ENCODE assay signal across 18 cellular contexts in genomic region chr11:129767827-129768226, GRCh38. TPM values are rescaled to one million over a fixed set of nuclear protein-coding genes. Genes with fewer than 3 reads are reported as not detected.
DNase-seq lines count a peak whose midpoint lies in the region; FAIRE-seq and TF ChIP-seq lines count a peak whose summit lies in the region.
"Had no signal": no experiment of that assay in that cellular context is flagged by ENCODE, and none has a peak within 500 bp of the region (broad histone marks: within the 10 kb centered on the region; RNA-seq: fewer than 3 reads in every experiment).

No MANE protein-coding gene starts in this region.

- H3K4me3 ChIP-seq in H1 (ENCODE audit: extremely low read depth in 1 of 4, insufficient read depth in 2 of 4, low read depth in 3 of 4, low read length in 4 of 4) (no peak overlapping the region), small intestine (ENCODE audit: low read depth in 1 of 2, low read length in 2 of 2) (no peak overlapping the region)
- H3K4me3 ChIP-seq: BLaER1, GM23248 had no signal

- H2BK120ac ChIP-seq in H1 (replicated peaks; ENCODE audit: low read depth, low read length), result no peak overlapping the region

- FAIRE-seq in H1 (lab: Jason Lieb, UNC), result peak; percentile 60
- no peak for FAIRE-seq in small intestine (lab: Jason Lieb, UNC)
- FAIRE-seq: H54 had no signal

- TF ChIP-seq POLR2A in H1 (IDR thresholded peaks at IDR 0.05; ENCODE audit: control extremely low read depth in 1 of 2, low read depth in 2 of 2, low read length in 2 of 2), result no peak

- WGBS in H1 (ENCODE audit: extremely low coverage in 1 of 2, insufficient coverage in 1 of 2, insufficient read length in 1 of 2, insufficient replicate concordance in 2 of 2, low coverage in 1 of 2, low lambda C conversion rate in 2 of 2, missing lambda C conversion rate in 1 of 2), 2 experiments, result 70% methylated on average over 4 of the region's 4 CpGs; no CpG with 5 or more reads in 1 of the 2 experiments
- WGBS in small intestine, 3 donors, result 43 to 65% (median 45%) methylated on average over 4 of the region's 4 CpGs

- H3K23ac ChIP-seq in H1 (ENCODE audit: insufficient read length), result no peak overlapping the region

- H4K8ac ChIP-seq in H1 (ENCODE audit: extremely low read depth, insufficient read depth, low read length), result no peak overlapping the region

- no peak overlapping the region for H2AFZ ChIP-seq in H1 (ENCODE audit: low read length)

- no peaks in the 10 kb centered on the region for H3K36me3 ChIP-seq in H1 (ENCODE audit: control insufficient read depth in 2 of 4, insufficient read depth in 4 of 4, low read length in 3 of 4)
- no peaks in the 10 kb centered on the region for H3K36me3 ChIP-seq in small intestine (ENCODE audit: control insufficient read depth in 2 of 2, insufficient read depth in 2 of 2, low read length in 2 of 2)
- H3K36me3 ChIP-seq: BLaER1 had no signal

- DNase-seq in M059J (ENCODE audit: low read depth) (peak; percentile 38), H1 (ENCODE audit: low read depth in 1 of 2, low spot score in 2 of 2) (no peak), kidney tubule cell (ENCODE audit: low spot score) (peak; percentile 68), small intestine (peak; percentile 8), NCI-H1092 (lab: John Stamatoyannopoulos, UW) (no peak), DMS79 (lab: John Stamatoyannopoulos, UW) (no peak)
- DNase-seq in activated CD4-positive, CD25-positive, alpha-beta regulatory T cell treated with anti-CD3 and anti-CD28 coated beads, Interleukin-2, amount 50 U/mL, for 72 hours, result no peak
- DNase-seq: DMS153, DMS79 treated with DMSO at 0.1 percent for 48 hours had no signal

- H4K20me1 ChIP-seq in H1 (replicated peaks in 1 of 2; ENCODE audit: control insufficient read depth in 1 of 2, insufficient read depth in 2 of 2, low read length in 2 of 2), result no peaks in the 10 kb centered on the region
- H4K20me1 ChIP-seq: BLaER1 had no signal

- no peaks in the 10 kb centered on the region for H3K79me2 ChIP-seq in H1 (ENCODE audit: control insufficient read depth in 1 of 2, insufficient read depth in 2 of 2, low read length in 2 of 2)

- no peak overlapping the region for H4K91ac ChIP-seq in H1 (replicated peaks; ENCODE audit: insufficient read length, low read length)

- H3K27ac ChIP-seq in H1 (ENCODE audit: low read depth, low read length), result no peak overlapping the region
- no peak overlapping the region for H3K27ac ChIP-seq in small intestine (ENCODE audit: low read depth in 1 of 2, low read length in 1 of 2)
- H3K27ac ChIP-seq: BLaER1, GM23248, HL-60 had no signal

- no peak overlapping the region for H2BK20ac ChIP-seq in H1 (ENCODE audit: low read length)

- H3K18ac ChIP-seq in H1 (ENCODE audit: extremely low read depth, low read length), result no peak overlapping the region

- H2BK12ac ChIP-seq in H1 (ENCODE audit: low read depth, low read length), result no peak overlapping the region

- no peak overlapping the region for H3K4ac ChIP-seq in H1 (replicated peaks; ENCODE audit: insufficient read length, low read depth, low read length)

- no peak for TF ChIP-seq RAD21 in H1 (IDR thresholded peaks at IDR 0.05 in 1 of 2, conservative IDR thresholded peaks at IDR 0.05 in 1 of 2; ENCODE audit: low read depth in 2 of 2, low read length in 2 of 2)

- H3K23me2 ChIP-seq in H1 (ENCODE audit: low read depth, low read length), result no peaks in the 10 kb centered on the region

- H3K14ac ChIP-seq in H1 (ENCODE audit: insufficient read length), result no peak overlapping the region

- H3K27me3 ChIP-seq in H1 (replicated peaks in 1 of 4; ENCODE audit: control insufficient read depth in 3 of 4, extremely low read depth in 1 of 4, insufficient read depth in 3 of 4, low read length in 3 of 4) (no peaks in the 10 kb centered on the region), small intestine (ENCODE audit: control insufficient read depth in 2 of 2, insufficient read depth in 2 of 2, low read length in 2 of 2) (no peaks in the 10 kb centered on the region)
- H3K27me3 ChIP-seq: BLaER1 had no signal

- H2AK5ac ChIP-seq in H1 (ENCODE audit: low read depth, low read length), result no peak overlapping the region

- H2BK5ac ChIP-seq in H1 (ENCODE audit: low read depth, low read length), result no peak overlapping the region

- H2BK15ac ChIP-seq in H1 (ENCODE audit: low read length), result no peak overlapping the region

- H3K9me3 ChIP-seq in H1 (ENCODE audit: insufficient read depth in 2 of 2, low read depth in 1 of 2, low read length in 1 of 2) (no peaks in the 10 kb centered on the region), small intestine (ENCODE audit: control insufficient read depth, low read depth) (no peaks in the 10 kb centered on the region)
- H3K9me3 ChIP-seq: BLaER1 had no signal

- no peaks in the 10 kb centered on the region for H3K79me1 ChIP-seq in H1 (ENCODE audit: low read depth, low read length)

- no peak overlapping the region for H4K5ac ChIP-seq in H1 (ENCODE audit: insufficient read length, low read depth, low read length)

- TF ChIP-seq CTCF in H1 (IDR thresholded peaks at IDR 0.05; ENCODE audit: control extremely low read depth in 1 of 3, insufficient read depth in 1 of 3, low read depth in 1 of 3, low read length in 3 of 3), result no peak

- no peak overlapping the region for H3K9ac ChIP-seq in H1 (replicated peaks in 1 of 4; ENCODE audit: extremely low read depth in 1 of 4, low read depth in 3 of 4, low read length in 3 of 4)
- H3K9ac ChIP-seq: BLaER1, GM23248 had no signal

- no peak overlapping the region for H3K4me2 ChIP-seq in H1 (ENCODE audit: insufficient read depth in 1 of 2, low read depth in 2 of 2, low read length in 2 of 2)
- H3K4me2 ChIP-seq: BLaER1 had no signal

- H3K4me1 ChIP-seq in H1 (replicated peaks in 1 of 4; ENCODE audit: control insufficient read depth in 3 of 4, insufficient read depth in 4 of 4, low read length in 3 of 4) (peaks cover 0 to 4% (median 0%) of the 10 kb centered on the region in 4 experiments; a peak in 2 of 7 replicates), small intestine (ENCODE audit: control insufficient read depth in 2 of 2, insufficient read depth in 1 of 2, low read depth in 1 of 2, low read length in 1 of 2) (peaks cover 0 to 3% of the 10 kb centered on the region in 2 donors)

- TF ChIP-seq EP300 in H1 (IDR thresholded peaks at IDR 0.05; ENCODE audit: borderline replicate concordance in 1 of 2, low read depth in 2 of 2, low read length in 2 of 2), result no peak

- POLR2A ChIA-PET in H1 (lab: Charles Lee; ENCODE audit: partially characterized antibody), result no interaction called here

- CTCF ChIA-PET in H1 (lab: Charles Lee; ENCODE audit: partially characterized antibody), result interaction anchor here (0.6 to 4.5 kb wide), 8 partner anchors 12 to 413 kb away, joined by 3 to 16 read pairs (median 4); no protein-coding TSS in a partner anchor

- no peak overlapping the region for H3K56ac ChIP-seq in H1 (replicated peaks; ENCODE audit: insufficient read length, low read depth, low read length)

TF ChIP-seq in H1, 55 proteins besides CTCF, POLR2A, EP300 and RAD21:
- no peak for TF ChIP-seq KDM1A (IDR thresholded peaks at IDR 0.05; ENCODE audit: borderline replicate concordance, low read length)
- TF ChIP-seq JUN (IDR thresholded peaks at IDR 0.05; ENCODE audit: low read depth, low read length), result no peak
- no peak for TF ChIP-seq PHF8 (conservative IDR thresholded peaks at IDR 0.05; ENCODE audit: low read depth, low read length)
- no peak for TF ChIP-seq USF2 (IDR thresholded peaks at IDR 0.05; ENCODE audit: low read length)
- no peak for TF ChIP-seq CTBP2 (IDR thresholded peaks at IDR 0.05; ENCODE audit: borderline replicate concordance, insufficient read depth, insufficient read length, low read length)
- no peak for TF ChIP-seq TAF1 (IDR thresholded peaks at IDR 0.05; ENCODE audit: low read depth, low read length)
TF ChIP-seq in H1: peak in this region for 0.

RNA-seq across cellular contexts. Expression of gene TMEM45B, which starts 47.8 kb away (rescaled TPM):
- total RNA-seq in M059J (2014; rRNA removed; shearing (Covaris generic)), result not detected in 2 replicates
- not detected in 2 replicates for total RNA-seq in H1 (2021; fragmentation: NEBNext Ultra II Directional; extraction: Animal tissue kit (Norgen Biotek cat#: 25700))
- polyA plus RNA-seq in H1 (2011; rRNA removed) (0.08 and 0.23 TPM in 2 replicates), small intestine (100 to 1,000 TPM in 2 of 3 donors, 10 to 100 TPM in 1; 97.7 to 157 (median 111) TPM)
- polyA plus RNA-seq in H1 (2011; cell fraction: cytosol; rRNA removed), result 0.22 TPM
- polyA plus RNA-seq in H1 (2011; cell fraction: nucleus; rRNA removed), result 0.41 TPM
- 0.29 to 1.7 TPM (median 0.55 TPM) in 4 replicates for polyA plus RNA-seq in H1 (2012, experiment 1 of 2)
- polyA plus RNA-seq in H1 (2012, experiment 2 of 2), result 0.10 TPM
- 0.14 TPM for polyA plus RNA-seq in H1 (2013, experiment 1 of 2)
- polyA plus RNA-seq in H1 (2013, experiment 2 of 2), result 0.17 TPM
- 0.06 TPM in 1 of 2 replicates, not detected in the other for polyA minus RNA-seq in H1 (2011; rRNA and poly(A)+ RNA removed)
- not detected for polyA minus RNA-seq in H1 (2011; cell fraction: cytosol; rRNA and poly(A)+ RNA removed)
- polyA minus RNA-seq in H1 (2011; cell fraction: nucleus; rRNA and poly(A)+ RNA removed), result not detected
- total RNA-seq: A673, GM23248, HFFc6, HT1080, IMR-90 had no signal
- polyA plus RNA-seq: AG04450, GM23248, IMR-90 had no signal

Comparison
In these comparisons a context has a peak if more than half of its experiments do, and no peak if none do; other contexts are left out.
1. DNase-seq: peak in M059J (single experiment), kidney tubule cell (single experiment) and small intestine (single experiment); none in H1 (0 of 2), NCI-H1092 (single experiment), activated CD4-positive, CD25-positive, alpha-beta regulatory T cell treated with anti-CD3 and anti-CD28 coated beads, Interleukin-2, amount 50 U/mL, for 72 hours (single experiment) and DMS79 (single experiment).